In the genomic region with DNA sequence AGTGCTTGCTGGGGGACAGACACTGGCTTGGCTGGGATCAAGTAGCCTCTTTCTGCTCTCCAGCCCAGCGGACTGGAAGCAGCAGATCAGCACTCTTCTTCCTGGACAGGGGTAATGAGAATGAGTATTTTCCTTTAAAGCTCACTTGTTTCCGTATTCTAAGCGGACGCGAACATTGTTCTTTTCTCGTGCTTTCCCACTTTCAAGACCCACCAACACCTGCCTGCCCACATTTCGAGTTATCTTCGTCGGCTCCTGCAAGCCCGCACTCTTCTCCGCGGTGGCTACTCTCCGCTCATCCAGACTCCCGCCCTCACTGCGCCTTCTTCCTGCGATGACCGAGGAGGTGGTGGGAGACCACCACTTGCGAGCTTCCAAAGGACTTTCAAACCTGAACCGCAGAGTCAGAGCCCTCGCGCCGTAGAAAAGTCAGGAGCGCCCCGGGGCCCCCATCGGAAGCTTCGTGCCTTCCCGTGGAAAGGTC, we compare ENCODE assay signal across 8 cellular contexts. TPM values are rescaled to one million over a fixed set of nuclear protein-coding genes. Genes with fewer than 3 reads are reported as not detected.
A peak's percentile ranks its signal among the peaks of the same experiment; 100 is the strongest.
DNase-seq lines count a peak whose midpoint lies in the region; ATAC-seq, FAIRE-seq and TF ChIP-seq lines count a peak whose summit lies in the region.

No MANE protein-coding gene starts in this region.

- DNase-seq in BE2C, result peak; percentile 61
- no peak for DNase-seq in HCT116 (ENCODE audit: low read depth, low spot score)
- DNase-seq in RCC 7860 (ENCODE audit: low spot score), result peak; percentile 11
- peak; percentile 32 for DNase-seq in brain microvascular endothelial cell
- no peak for DNase-seq in retinal pigment epithelial cell (ENCODE audit: low read depth)
- DNase-seq in H4 (ENCODE audit: low spot score), result no peak

- H4K20me1 ChIP-seq in HCT116 (ENCODE audit: insufficient read depth), result no peaks in the 10 kb centered on the region

- TSS peak; percentile 76 for BruUV-seq in HCT116 (replicated peaks; lab: Mats Ljungman, UMichigan)

- CTCF ChIA-PET in HCT116 (lab: Charles Lee), result no interaction called here

- peak overlapping the region; percentile 80 for H3K27ac ChIP-seq in HCT116 (ENCODE audit: low read depth, low read length)
- H3K27ac ChIP-seq in brain microvascular endothelial cell, result no peak overlapping the region

- H3K9me2 ChIP-seq in HCT116 (ENCODE audit: insufficient read depth), result no peaks in the 10 kb centered on the region

- TF ChIP-seq RAD21 in HCT116 (IDR thresholded peaks at IDR 0.05; ENCODE audit: low read depth), result no peak

- RAD21 ChIA-PET in HCT116 (lab: Charles Lee; ENCODE audit: low non-redundant PET in 1 of 2, low total read pairs in 2 of 2, uncharacterized antibody in 2 of 2, unreplicated experiment in 2 of 2), result no interaction called here

- no peak for TF ChIP-seq CTCF in BE2C (IDR thresholded peaks at IDR 0.05; ENCODE audit: low read depth, low read length)
- TF ChIP-seq CTCF in HCT116 (IDR thresholded peaks at IDR 0.05 in 2 of 3, conservative IDR thresholded peaks at IDR 0.05 in 1 of 3; ENCODE audit: borderline replicate concordance in 1 of 3, insufficient read depth in 1 of 3, low read depth in 2 of 3, low read length in 2 of 3), result no peak
- no peak for TF ChIP-seq CTCF in brain microvascular endothelial cell (IDR thresholded peaks at IDR 0.05; ENCODE audit: low read depth, low read length, missing control alignments)
- no peak for TF ChIP-seq CTCF in retinal pigment epithelial cell (conservative IDR thresholded peaks at IDR 0.05; ENCODE audit: low read depth, low read length)

- H3K9me3 ChIP-seq in BE2C, result no peaks in the 10 kb centered on the region
- H3K9me3 ChIP-seq in HCT116 (ENCODE audit: control insufficient read depth in 1 of 2, insufficient read depth in 1 of 2, low read depth in 1 of 2, low read length in 2 of 2), result no peaks in the 10 kb centered on the region
- no peaks in the 10 kb centered on the region for H3K9me3 ChIP-seq in iPS-18c (ENCODE audit: control insufficient read depth, insufficient read depth, low read length)

- peaks cover 5% of the 10 kb centered on the region; the same call in 1 of the 2 replicates for H3K79me2 ChIP-seq in HCT116 (ENCODE audit: insufficient read depth, low read length)

- H3K36me3 ChIP-seq in BE2C, result no peaks in the 10 kb centered on the region
- no peaks in the 10 kb centered on the region for H3K36me3 ChIP-seq in HCT116 (ENCODE audit: control insufficient read depth in 1 of 2, insufficient read depth in 2 of 2, low read length in 2 of 2)
- H3K36me3 ChIP-seq in brain microvascular endothelial cell (replicated peaks), result no peaks in the 10 kb centered on the region

- peak overlapping the region; percentile 70 for H3K9ac ChIP-seq in HCT116 (ENCODE audit: low read length)

- in situ Hi-C loops in brain microvascular endothelial cell (cut with HindIII; ENCODE audit: low pct_ligation_motif_present, low sequenced_read_pairs), result no loop called here

- intact Hi-C loops in HCT116 (cut with micrococcal nuclease), result no loop called here

- H3K27me3 ChIP-seq in BE2C (no peaks in the 10 kb centered on the region), HCT116 (ENCODE audit: insufficient read depth, low read length) (no peaks in the 10 kb centered on the region), brain microvascular endothelial cell (replicated peaks) (no peaks in the 10 kb centered on the region)

- ATAC-seq in HCT116 (peak; percentile 4; the same call in 1 of the 2 replicates), HG02884 (IDR thresholded peaks at IDR 0.05; ENCODE audit: unreplicated experiment) (no peak)

- POLR2A ChIA-PET in HCT116 (lab: Charles Lee), result interaction anchor here (1.7 kb wide), 1 partner anchor 17 kb away, joined by 5 read pairs; no protein-coding TSS in a partner anchor

- H2AFZ ChIP-seq in HCT116 (ENCODE audit: low read depth, low read length, poor library complexity, severe bottlenecking), result peak overlapping the region; percentile 96

- FAIRE-seq in RCC 7860 (lab: Jason Lieb, UNC), result no peak

- peak overlapping the region; percentile 89 for H3K4me3 ChIP-seq in BE2C (ENCODE audit: low read depth, low read length)
- H3K4me3 ChIP-seq in HCT116 (replicated peaks in 1 of 2; ENCODE audit: low read depth in 1 of 2, low read length in 2 of 2), result peak overlapping the region; percentile 70 to 95
- H3K4me3 ChIP-seq in brain microvascular endothelial cell (ENCODE audit: low read depth, low read length), result peak overlapping the region; percentile 71
- H3K4me3 ChIP-seq in iPS-18c (ENCODE audit: insufficient read depth, low read depth, low read length), result peak overlapping the region; percentile 57
- H3K4me3 ChIP-seq in retinal pigment epithelial cell (ENCODE audit: low read length), result peak overlapping the region; percentile 80

- H3K4me2 ChIP-seq in HCT116 (ENCODE audit: low read length), result peak overlapping the region; percentile 91

- H3K4me1 ChIP-seq in BE2C (0 out of 2 replicates have a peak, but pooled peaks cover 4% of the 10 kb centered on the region), HCT116 (ENCODE audit: control insufficient read depth in 1 of 2, insufficient read depth in 2 of 2, low read length in 2 of 2) (peaks cover 4 to 15% of the 10 kb centered on the region in 2 experiments; a peak in 3 of 4 replicates)

- TF ChIP-seq POLR2A in HCT116 (IDR thresholded peaks at IDR 0.05; ENCODE audit: borderline replicate concordance, extremely low read depth, insufficient read depth, insufficient read length), result no peak

TF ChIP-seq in HCT116, 20 proteins besides CTCF, POLR2A, EP300 and RAD21:
- TF ChIP-seq ZNF274 (IDR thresholded peaks at IDR 0.05; ENCODE audit: low read depth, low read length), result no peak
- no peak for TF ChIP-seq SRF (IDR thresholded peaks at IDR 0.05; ENCODE audit: low read depth)
- TF ChIP-seq EZH2phosphoT487 (IDR thresholded peaks at IDR 0.05; ENCODE audit: borderline replicate concordance), result no peak
- TF ChIP-seq SIN3A (IDR thresholded peaks at IDR 0.05; ENCODE audit: low read depth), result peak; percentile 66; the same call in 1 of the 2 replicates
- no peak for TF ChIP-seq CBX3 (IDR thresholded peaks at IDR 0.05; ENCODE audit: low read depth)
- TF ChIP-seq ZFX (IDR thresholded peaks at IDR 0.05), result no peak
- TF ChIP-seq REST (IDR thresholded peaks at IDR 0.05; ENCODE audit: low read depth), result peak; percentile 70

RNA-seq across cellular contexts. Expression of gene PPM1L, which starts 1.6 kb away (rescaled TPM):
- polyA plus RNA-seq in BE2C (2012; ENCODE audit: insufficient read depth, insufficient read length, low read depth), result 11.2 TPM
- 13.2 TPM for total RNA-seq in HCT116 (2021; ENCODE audit: unreplicated experiment)
- 2.8 and 3.0 TPM in 2 replicates for polyA plus RNA-seq in HCT116 (2012)
- 1.2 and 1.6 TPM in 2 replicates for total RNA-seq in H4 (2014; rRNA removed; shearing (Covaris generic))

Comparison
In these comparisons a context has a peak if more than half of its experiments do, and no peak if none do; other contexts are left out.
1. DNase-seq: peak in BE2C (single experiment), RCC 7860 (single experiment) and brain microvascular endothelial cell (single experiment); none in HCT116 (single experiment), retinal pigment epithelial cell (single experiment) and H4 (single experiment).
2. Peak in every context shown above with its lines, with median percentiles within 50 percentile points of each other: H3K4me3 ChIP-seq.